ENCODE assay signal across 22 cellular contexts in the genomic region with DNA sequence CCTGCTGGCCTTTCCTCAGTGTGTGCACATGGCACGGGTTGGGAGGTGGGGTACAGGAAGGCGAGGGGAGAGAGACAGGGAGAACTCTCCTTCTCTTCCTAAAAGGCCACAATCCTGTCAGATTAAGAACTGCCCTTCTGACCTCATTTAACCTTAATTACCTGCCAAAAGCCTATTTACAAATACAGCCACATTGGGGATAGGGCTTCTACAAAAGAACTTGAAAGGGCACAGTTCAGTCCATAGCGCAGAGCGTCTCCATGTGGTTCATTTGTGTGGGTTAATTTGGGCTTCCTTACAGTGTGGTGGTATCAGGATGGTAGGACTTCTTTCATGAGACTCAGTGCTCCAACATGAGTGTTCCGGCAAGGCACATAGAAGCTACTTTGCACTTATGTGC.
"Had no signal": no experiment of that assay in that cellular context is flagged by ENCODE, and none has a peak within 500 bp of the region (broad histone marks: within the 10 kb centered on the region; RNA-seq: fewer than 3 reads in every experiment).

No MANE protein-coding gene starts in this region.

- H3K36me3 ChIP-seq: brain microvascular endothelial cell, lower lobe of right lung, vagina had no signal

- H2AFZ ChIP-seq: hepatocyte had no signal

- H3K79me2 ChIP-seq: hepatocyte had no signal

- H3K4me1 Mint-ChIP-seq: activated naive CD4-positive, alpha-beta T cell treated with anti-CD3 and anti-CD28 coated beads, Interleukin-2, amount 10 ng/mL, durations not matched to agents 7 days and 5 days; central memory CD8-positive, alpha-beta T cell had no signal

- H3K4me1 ChIP-seq: esophagus muscularis mucosa, lower lobe of right lung, vagina had no signal

- H3K27me3 Mint-ChIP-seq: activated naive CD4-positive, alpha-beta T cell treated with anti-CD3 and anti-CD28 coated beads, Interleukin-2, amount 10 ng/mL, durations not matched to agents 7 days and 5 days; activated naive CD8-positive, alpha-beta T cell treated with anti-CD3 and anti-CD28 coated beads, Interleukin-2, amount 50 U/mL, for 24 hours; central memory CD8-positive, alpha-beta T cell; natural killer cell treated with Interleukin-12 subunit alpha and Interleukin-12 subunit beta and Interleukin-15 and Interleukin-18, amount 100 ng/mL, for 72 hours; stimulated activated naive CD8-positive, alpha-beta T cell treated with anti-CD3 and anti-CD28 coated beads, Interleukin-15, Interleukin-2, amounts not matched to agents 100 ng/mL and 50 ng/mL, for 24 hours; T-helper 17 cell had no signal

- H3K4me3 ChIP-seq: coronary artery, esophagus muscularis mucosa, hepatocyte, lower lobe of right lung, skin epidermis, vagina had no signal

- H3K4me3 Mint-ChIP-seq: activated naive CD4-positive, alpha-beta T cell treated with anti-CD3 and anti-CD28 coated beads, Interleukin-2, amount 10 ng/mL, durations not matched to agents 7 days and 5 days; activated naive CD8-positive, alpha-beta T cell treated with anti-CD3 and anti-CD28 coated beads, Interleukin-2, amount 50 U/mL, for 24 hours; central memory CD8-positive, alpha-beta T cell; natural killer cell treated with Interleukin-12 subunit alpha and Interleukin-12 subunit beta and Interleukin-15 and Interleukin-18, amount 100 ng/mL, for 72 hours; stimulated activated naive CD8-positive, alpha-beta T cell treated with anti-CD3 and anti-CD28 coated beads, Interleukin-15, Interleukin-2, amounts not matched to agents 100 ng/mL and 50 ng/mL, for 24 hours; T-helper 17 cell had no signal

- H3K9me3 Mint-ChIP-seq: central memory CD8-positive, alpha-beta T cell; natural killer cell treated with Interleukin-12 subunit alpha and Interleukin-12 subunit beta and Interleukin-15 and Interleukin-18, amount 100 ng/mL, for 72 hours; stimulated activated naive CD8-positive, alpha-beta T cell treated with anti-CD3 and anti-CD28 coated beads, Interleukin-15, Interleukin-2, amounts not matched to agents 100 ng/mL and 50 ng/mL, for 24 hours had no signal

- H3K27me3 ChIP-seq: brain microvascular endothelial cell, esophagus muscularis mucosa, hepatocyte, vagina had no signal

- DNase-seq: activated CD4-positive, alpha-beta T cell treated with anti-CD3 and anti-CD28 coated beads, Interleukin-2, amount 50 U/mL, for 1 hour; activated CD4-positive, CD25-positive, alpha-beta regulatory T cell treated with anti-CD3 and anti-CD28 coated beads, Interleukin-2, amount 50 U/mL, for 72 hours; activated CD8-positive, alpha-beta memory T cell treated with anti-CD3 and anti-CD28 coated beads, Interleukin-2, amount 50 U/mL, for 4 hours; activated effector memory CD4-positive, alpha-beta T cell treated with Interleukin-2 at 50 U/mL for 16 hours; activated naive CD4-positive, alpha-beta T cell treated with anti-CD3 and anti-CD28 coated beads, Interleukin-2, amount 10 ng/mL, durations not matched to agents 7 days and 5 days; activated naive CD8-positive, alpha-beta T cell treated with anti-CD3 and anti-CD28 coated beads, Interleukin-2, amount 50 U/mL, for 24 hours; activated T-cell treated with anti-CD3 and anti-CD28 coated beads, Interleukin-2, amount 50 U/mL, for 48 hours; anterior cingulate cortex; brain microvascular endothelial cell; lower lobe of right lung; posterior cingulate gyrus; stimulated activated CD4-positive, alpha-beta T cell treated with anti-CD3 and anti-CD28 coated beads, Interleukin-2, amount 100 ng/mL, for 48 hours; T-helper 17 cell; trophoblast cell had no signal

- H3K27ac ChIP-seq: brain microvascular endothelial cell, coronary artery, esophagus muscularis mucosa, hepatocyte, lower lobe of right lung, vagina had no signal

- H3K4me2 ChIP-seq: hepatocyte had no signal

- ATAC-seq: lower lobe of right lung; natural killer cell treated with Interleukin-12 subunit alpha and Interleukin-12 subunit beta and Interleukin-15 and Interleukin-18, amount 100 ng/mL, for 72 hours; T-helper 17 cell had no signal

- H3K9me3 ChIP-seq: esophagus muscularis mucosa, lower lobe of right lung, vagina had no signal

- H3K27ac Mint-ChIP-seq: activated naive CD4-positive, alpha-beta T cell treated with anti-CD3 and anti-CD28 coated beads, Interleukin-2, amount 10 ng/mL, durations not matched to agents 7 days and 5 days; activated naive CD8-positive, alpha-beta T cell treated with anti-CD3 and anti-CD28 coated beads, Interleukin-2, amount 50 U/mL, for 24 hours; natural killer cell treated with Interleukin-12 subunit alpha and Interleukin-12 subunit beta and Interleukin-15 and Interleukin-18, amount 100 ng/mL, for 72 hours; stimulated activated naive CD8-positive, alpha-beta T cell treated with anti-CD3 and anti-CD28 coated beads, Interleukin-15, Interleukin-2, amounts not matched to agents 100 ng/mL and 50 ng/mL, for 24 hours; T-helper 17 cell had no signal
